Comparison of ENCODE assay signal across 8 cellular contexts in genomic region chr17:1203111-1203966, GRCh38. TPM values are rescaled to one million over a fixed set of nuclear protein-coding genes. Genes with fewer than 3 reads are reported as not detected.
DNase-seq lines count a peak whose midpoint lies in the region; ATAC-seq and TF ChIP-seq lines count a peak whose summit lies in the region.

No MANE protein-coding gene starts in this region.

- no peaks in the 10 kb centered on the region for H3K9me3 ChIP-seq in NT2/D1 (ENCODE audit: insufficient read depth, low read length)
- H3K9me3 ChIP-seq in cardiac muscle cell (ENCODE audit: low read depth): no peaks in the 10 kb centered on the region

- no peak for ATAC-seq in GM19463 (IDR thresholded peaks at IDR 0.05; ENCODE audit: unreplicated experiment)
- no peak for ATAC-seq in HG03095 (IDR thresholded peaks at IDR 0.05; ENCODE audit: unreplicated experiment)

- H3K36me3 ChIP-seq in NT2/D1 (ENCODE audit: insufficient read depth, insufficient read length, low read length) (no peaks in the 10 kb centered on the region), cardiac muscle cell (no peaks in the 10 kb centered on the region)

- TF ChIP-seq CTCF in cardiac muscle cell (IDR thresholded peaks at IDR 0.05; ENCODE audit: low read depth, low read length): no peak
- TF ChIP-seq CTCF in progenitor cell of endocrine pancreas (IDR thresholded peaks at IDR 0.05; ENCODE audit: unreplicated experiment): no peak

- H3K9me3 Mint-ChIP-seq in activated naive CD4-positive, alpha-beta T cell treated with anti-CD3 and anti-CD28 coated beads, Interleukin-2, amount 50 U/mL, for 24 hours: no peaks in the 10 kb centered on the region
- H3K9me3 Mint-ChIP-seq in progenitor cell of endocrine pancreas (ENCODE audit: low read depth): no peaks in the 10 kb centered on the region

- DNase-seq in ELR (ENCODE audit: low read depth): peak; percentile 84
- peak; percentile 64 for DNase-seq in NT2/D1 (ENCODE audit: low read depth, low spot score)
- peak; percentile 61 to 68 for DNase-seq in cardiac muscle cell (ENCODE audit: low read depth in 1 of 2, low spot score in 1 of 2)
- peak; percentile 93 for DNase-seq in posterior vena cava (ENCODE audit: low spot score)
- no peak for DNase-seq in progenitor cell of endocrine pancreas (ENCODE audit: low spot score, unreplicated experiment)

- no peaks in the 10 kb centered on the region for H3K27me3 ChIP-seq in NT2/D1 (ENCODE audit: insufficient read depth, insufficient read length)
- no peaks in the 10 kb centered on the region for H3K27me3 ChIP-seq in cardiac muscle cell

- intact Hi-C loops in posterior vena cava (cut with DNase I): loop anchor here in 1 of 2 donors (5.0 kb wide), 1 partner anchor 436 kb away; no protein-coding TSS in a partner anchor

- no peak overlapping the region for H3K27ac ChIP-seq in cardiac muscle cell

- no peak overlapping the region for H3K4me3 Mint-ChIP-seq in activated naive CD4-positive, alpha-beta T cell treated with anti-CD3 and anti-CD28 coated beads, Interleukin-2, amount 50 U/mL, for 24 hours
- no peak overlapping the region for H3K4me3 Mint-ChIP-seq in progenitor cell of endocrine pancreas (ENCODE audit: low read depth)

- no peaks in the 10 kb centered on the region for H3K36me3 Mint-ChIP-seq in activated naive CD4-positive, alpha-beta T cell treated with anti-CD3 and anti-CD28 coated beads, Interleukin-2, amount 50 U/mL, for 24 hours
- no peaks in the 10 kb centered on the region for H3K36me3 Mint-ChIP-seq in progenitor cell of endocrine pancreas (ENCODE audit: insufficient read depth)

- peaks cover 29% of the 10 kb centered on the region for H3K4me1 Mint-ChIP-seq in activated naive CD4-positive, alpha-beta T cell treated with anti-CD3 and anti-CD28 coated beads, Interleukin-2, amount 50 U/mL, for 24 hours
- H3K4me1 Mint-ChIP-seq in progenitor cell of endocrine pancreas (ENCODE audit: low read depth): no peaks in the 10 kb centered on the region

- peak overlapping the region; percentile 80 for H3K9ac ChIP-seq in NT2/D1 (ENCODE audit: insufficient read length, low read depth)

- no peaks in the 10 kb centered on the region for H3K27me3 Mint-ChIP-seq in activated naive CD4-positive, alpha-beta T cell treated with anti-CD3 and anti-CD28 coated beads, Interleukin-2, amount 50 U/mL, for 24 hours
- peaks cover 48% of the 10 kb centered on the region for H3K27me3 Mint-ChIP-seq in progenitor cell of endocrine pancreas

- peak overlapping the region; percentile 40 for H3K4me3 ChIP-seq in NT2/D1 (ENCODE audit: insufficient read length, low read depth)
- H3K4me3 ChIP-seq in cardiac muscle cell: peak overlapping the region; percentile 28

- H3K27ac Mint-ChIP-seq in activated naive CD4-positive, alpha-beta T cell treated with anti-CD3 and anti-CD28 coated beads, Interleukin-2, amount 50 U/mL, for 24 hours: peak overlapping the region; percentile 23
- H3K27ac Mint-ChIP-seq in progenitor cell of endocrine pancreas: no peak overlapping the region

- peaks cover 3% of the 10 kb centered on the region for H3K4me1 ChIP-seq in NT2/D1 (ENCODE audit: insufficient read depth, insufficient read length)
- no peaks in the 10 kb centered on the region for H3K4me1 ChIP-seq in cardiac muscle cell (ENCODE audit: low read depth)

RNA-seq across cellular contexts. Expression of gene ABR, which starts 23.6 kb away (rescaled TPM):
- total RNA-seq in cardiac muscle cell (55.4 and 67.5 TPM in 2 replicates), posterior vena cava (100 to 1,000 TPM in 1 of 2 donors, 10 to 100 TPM in 1; 99.1 to 146 TPM), progenitor cell of endocrine pancreas (61.0 and 64.6 TPM in 2 replicates)
- polyA plus RNA-seq in cardiac muscle cell: 23.5 and 36.1 TPM in 2 replicates
